21 cellular contexts compared by ENCODE assay signal in genomic region chrX:25600776-25601175, GRCh38.
"Had no signal": no experiment of that assay in that cellular context is flagged by ENCODE, and none has a peak within 500 bp of the region (broad histone marks: within the 10 kb centered on the region; RNA-seq: fewer than 3 reads in every experiment).

No MANE protein-coding gene starts in this region.

- H3K4me3 ChIP-seq: coronary artery, lower lobe of right lung, tibial artery had no signal

- FAIRE-seq: keratinocyte, urothelium cell line had no signal

- H3K27ac ChIP-seq: coronary artery, foreskin keratinocyte, lower lobe of right lung, tibial artery, WERI-Rb-1 had no signal

- DNase-seq: activated CD4-positive, alpha-beta T cell treated with anti-CD3 and anti-CD28 coated beads for 1 hour; activated CD4-positive, alpha-beta T cell treated with anti-CD3 and anti-CD28 coated beads, Interleukin-2, amount 50 U/mL, for 4 hours; amniotic stem cell; erythroblast; foreskin keratinocyte; glutamatergic neuron; hypothalamus; lower lobe of right lung; natural killer cell; stimulated activated CD4-positive, alpha-beta T cell treated with anti-CD3 and anti-CD28 coated beads, Interleukin-12 subunit alpha, Interleukin-12 subunit beta, amount 100 ng/mL, for 4 hours; stimulated activated CD4-positive, alpha-beta T cell treated with anti-CD3 and anti-CD28 coated beads, Interleukin-1b, Interleukin-23, amount 100 ng/mL, for 48 hours; stimulated activated CD8-positive, alpha-beta memory T cell treated with anti-CD3 and anti-CD28 coated beads, Interleukin-4, amount 100 ng/mL, for 48 hours; stimulated activated naive CD4-positive, alpha-beta T cell; substantia nigra; SW 1271; T-helper 2 cell; tibial artery; WERI-Rb-1 had no signal

- H3K9me3 ChIP-seq: lower lobe of right lung, tibial artery had no signal

- ATAC-seq: foreskin keratinocyte, lower lobe of right lung, natural killer cell had no signal

- H3K27me3 ChIP-seq: foreskin keratinocyte, tibial artery had no signal

- H3K36me3 ChIP-seq: lower lobe of right lung, tibial artery, WERI-Rb-1 had no signal

- H3K4me1 ChIP-seq: foreskin keratinocyte, lower lobe of right lung, tibial artery had no signal
